In genomic region chr11:80462211-80462610, GRCh38 we compare ENCODE assay signal across 25 cellular contexts.
DNase-seq lines count a peak whose midpoint lies in the region; ATAC-seq, FAIRE-seq and TF ChIP-seq lines count a peak whose summit lies in the region.
"Had no signal": no experiment of that assay in that cellular context is flagged by ENCODE, and none has a peak within 500 bp of the region (broad histone marks: within the 10 kb centered on the region; RNA-seq: fewer than 3 reads in every experiment).

No MANE protein-coding gene starts in this region.

- peaks cover 21% of the 10 kb centered on the region for H3K9me3 Mint-ChIP-seq in CD4-positive, alpha-beta T cell
- H3K9me3 Mint-ChIP-seq in activated T-cell treated with anti-CD3 and anti-CD28 coated beads, Interleukin-2, amount 50 U/mL, for 4 hours, result peaks cover 20% of the 10 kb centered on the region

- TF ChIP-seq CTCF in Panc1 (IDR thresholded peaks at IDR 0.05), result no peak
- TF ChIP-seq CTCF in epithelial cell of proximal tubule (conservative IDR thresholded peaks at IDR 0.05; ENCODE audit: low read depth, low read length), result no peak
- no peak for TF ChIP-seq CTCF in CD4-positive, alpha-beta T cell (IDR thresholded peaks at IDR 0.05)

- H3K4me1 ChIP-seq in Panc1 (ENCODE audit: control insufficient read depth, insufficient read depth, low read length), result no peaks in the 10 kb centered on the region
- H3K4me1 ChIP-seq: HAP-1, parathyroid adenoma, SJCRH30 had no signal

- H3K9me3 ChIP-seq in Panc1 (ENCODE audit: control insufficient read depth, insufficient read depth, low read depth, low read length), result no peaks in the 10 kb centered on the region; the same call in 1 of the 2 replicates
- H3K9me3 ChIP-seq in CD4-positive, alpha-beta T cell (ENCODE audit: control insufficient read depth, low read length), result peaks cover 7% of the 10 kb centered on the region
- H3K9me3 ChIP-seq: HAP-1, SJCRH30, thoracic aorta had no signal

- DNase-seq in GM18507 (ENCODE audit: extremely low spot score, insufficient read length, low read depth), result peak; percentile 0
- no peak for DNase-seq in Panc1 (ENCODE audit: low read depth, low spot score)
- DNase-seq in epithelial cell of proximal tubule (ENCODE audit: low read depth), result peak; percentile 40
- DNase-seq in non-pigmented ciliary epithelial cell (ENCODE audit: low read depth), result peak; percentile 31
- no peak for DNase-seq in CD4-positive, alpha-beta T cell
- DNase-seq in activated T-cell treated with anti-CD3 and anti-CD28 coated beads, Interleukin-2, amount 50 U/mL, for 4 hours, result no peak
- no peak for DNase-seq in stimulated activated naive CD4-positive, alpha-beta T cell treated with Interleukin-2 at 50 U/mL for 16 hours (lab: John Stamatoyannopoulos, UW)
- DNase-seq: activated CD4-positive, alpha-beta T cell treated with anti-CD3 and anti-CD28 coated beads, Interleukin-2, amount 50 U/mL, for 1 hour; activated CD8-positive, alpha-beta memory T cell treated with anti-CD3 and anti-CD28 coated beads, Interleukin-2, amount 50 U/mL, for 4 hours; dorsolateral prefrontal cortex; left colon; NCI-H1105 treated with DMSO at 0.1 percent for 48 hours; NCI-H69; SJCRH30; stimulated activated CD4-positive, alpha-beta T cell treated with anti-CD3 and anti-CD28 coated beads, Interleukin-1b, Interleukin-23, amount 100 ng/mL, for 48 hours; stimulated activated naive B cell treated with anti-CD40 and anti-IgM and Interleukin-4, amounts not matched to agents 10 μg/mL and 1 μg/mL and 100 μg/mL, for 72 hours had no signal

- ATAC-seq in Panc1 (peak; percentile 65; the same call in 1 of the 2 replicates), GM19467 (IDR thresholded peaks at IDR 0.05; ENCODE audit: unreplicated experiment) (no peak)
- ATAC-seq in CD4-positive, alpha-beta T cell (ENCODE audit: poor library complexity), result no peak
- ATAC-seq in activated T-cell treated with anti-CD3 and anti-CD28 coated beads, Interleukin-2, amount 50 U/mL, for 4 hours, result no peak
- ATAC-seq: HepG2; left colon; natural killer cell treated with Interleukin-12 subunit alpha and Interleukin-12 subunit beta and Interleukin-15 and Interleukin-18, amount 100 ng/mL, for 72 hours; stimulated activated naive B cell treated with anti-CD40 and anti-IgM and Interleukin-4, amounts not matched to agents 10 μg/mL and 1 μg/mL and 100 μg/mL, for 72 hours had no signal

- intact Hi-C loops in Panc1 (cut with micrococcal nuclease; ENCODE audit: unreplicated experiment), result no loop called here
- intact Hi-C loops in CD4-positive, alpha-beta T cell (cut with DNase I, micrococcal nuclease), result no loop called here

- POLR2A ChIA-PET in Panc1 (lab: Charles Lee), result no interaction called here
- POLR2A ChIA-PET in CD4-positive, alpha-beta T cell (lab: Charles Lee), result no interaction called here

- no peak overlapping the region for H3K27ac ChIP-seq in Panc1 (ENCODE audit: low read length)
- H3K27ac ChIP-seq in CD4-positive, alpha-beta T cell (ENCODE audit: low read depth, low read length), result no peak overlapping the region
- H3K27ac ChIP-seq: cardiac muscle cell, dorsolateral prefrontal cortex, parathyroid adenoma, SJCRH30, thoracic aorta, VCaP had no signal

- no peaks in the 10 kb centered on the region for H3K27me3 ChIP-seq in Panc1 (ENCODE audit: control insufficient read depth, insufficient read depth, low read length)
- H3K27me3 ChIP-seq in CD4-positive, alpha-beta T cell (ENCODE audit: control insufficient read depth, insufficient read depth, low read length), result no peaks in the 10 kb centered on the region
- H3K27me3 ChIP-seq: cardiac muscle cell, SJCRH30 had no signal

- no peak for FAIRE-seq in GM18507 (lab: Jason Lieb, UNC)
- FAIRE-seq: HepG2 had no signal

- no peaks in the 10 kb centered on the region for H3K4me1 Mint-ChIP-seq in CD4-positive, alpha-beta T cell (ENCODE audit: low read depth)
- no peaks in the 10 kb centered on the region for H3K4me1 Mint-ChIP-seq in activated T-cell treated with anti-CD3 and anti-CD28 coated beads, Interleukin-2, amount 50 U/mL, for 4 hours (ENCODE audit: low read depth)
- H3K4me1 Mint-ChIP-seq: CD4-positive, alpha-beta memory T cell; stimulated activated naive B cell treated with anti-CD40 and anti-IgM and Interleukin-4, amounts not matched to agents 10 μg/mL and 1 μg/mL and 100 μg/mL, for 72 hours had no signal

- H3K36me3 Mint-ChIP-seq in CD4-positive, alpha-beta T cell (ENCODE audit: low read depth), result no peaks in the 10 kb centered on the region
- no peaks in the 10 kb centered on the region for H3K36me3 Mint-ChIP-seq in activated T-cell treated with anti-CD3 and anti-CD28 coated beads, Interleukin-2, amount 50 U/mL, for 4 hours (ENCODE audit: insufficient read depth)
- H3K36me3 Mint-ChIP-seq: CD4-positive, alpha-beta memory T cell; stimulated activated naive B cell treated with anti-CD40 and anti-IgM and Interleukin-4, amounts not matched to agents 10 μg/mL and 1 μg/mL and 100 μg/mL, for 72 hours had no signal

- H3K27me3 Mint-ChIP-seq in CD4-positive, alpha-beta T cell, result no peaks in the 10 kb centered on the region
- H3K27me3 Mint-ChIP-seq in activated T-cell treated with anti-CD3 and anti-CD28 coated beads, Interleukin-2, amount 50 U/mL, for 4 hours (ENCODE audit: low read depth), result no peaks in the 10 kb centered on the region
- H3K27me3 Mint-ChIP-seq: CD4-positive, alpha-beta memory T cell; natural killer cell treated with Interleukin-12 subunit alpha and Interleukin-12 subunit beta and Interleukin-15 and Interleukin-18, amount 100 ng/mL, for 72 hours; stimulated activated naive B cell treated with anti-CD40 and anti-IgM and Interleukin-4, amounts not matched to agents 10 μg/mL and 1 μg/mL and 100 μg/mL, for 72 hours had no signal

- in situ Hi-C loops in Panc1 (cut with HindIII; ENCODE audit: low pct_unique_long_range_greater_than_20kb, low sequenced_read_pairs), result no loop called here

- H3K4me3 ChIP-seq in Panc1 (ENCODE audit: low read depth in 2 of 2, low read length in 2 of 2), result no peak overlapping the region
- H3K4me3 ChIP-seq in epithelial cell of proximal tubule (ENCODE audit: low read depth, low read length), result no peak overlapping the region
- H3K4me3 ChIP-seq: cardiac muscle cell, dorsolateral prefrontal cortex, HAP-1, SJCRH30, thoracic aorta had no signal

- H3K27ac Mint-ChIP-seq in CD4-positive, alpha-beta T cell, result no peak overlapping the region
- H3K27ac Mint-ChIP-seq: CD4-positive, alpha-beta memory T cell; natural killer cell treated with Interleukin-12 subunit alpha and Interleukin-12 subunit beta and Interleukin-15 and Interleukin-18, amount 100 ng/mL, for 72 hours; stimulated activated naive B cell treated with anti-CD40 and anti-IgM and Interleukin-4, amounts not matched to agents 10 μg/mL and 1 μg/mL and 100 μg/mL, for 72 hours had no signal

- no peak overlapping the region for H3K4me3 Mint-ChIP-seq in CD4-positive, alpha-beta T cell
- H3K4me3 Mint-ChIP-seq in activated T-cell treated with anti-CD3 and anti-CD28 coated beads, Interleukin-2, amount 50 U/mL, for 4 hours, result no peak overlapping the region
- H3K4me3 Mint-ChIP-seq: CD4-positive, alpha-beta memory T cell; natural killer cell treated with Interleukin-12 subunit alpha and Interleukin-12 subunit beta and Interleukin-15 and Interleukin-18, amount 100 ng/mL, for 72 hours; stimulated activated naive B cell treated with anti-CD40 and anti-IgM and Interleukin-4, amounts not matched to agents 10 μg/mL and 1 μg/mL and 100 μg/mL, for 72 hours had no signal

- H3K36me3 ChIP-seq in Panc1 (ENCODE audit: control insufficient read depth, insufficient read depth, low read length), result no peaks in the 10 kb centered on the region
- H3K36me3 ChIP-seq: cardiac muscle cell, HAP-1, SJCRH30, thoracic aorta had no signal

- no TSS peak for BruUV-seq in Panc1 (replicated peaks; lab: Mats Ljungman, UMichigan)

- CTCF ChIA-PET in Panc1 (lab: Charles Lee), result no interaction called here
- CTCF ChIA-PET in CD4-positive, alpha-beta T cell (lab: Charles Lee), result no interaction called here

Comparison
In these comparisons a context has a peak if more than half of its experiments do, and no peak if none do; other contexts are left out.
1. DNase-seq: peak in GM18507 (single experiment), epithelial cell of proximal tubule (single experiment) and non-pigmented ciliary epithelial cell (single experiment); none in Panc1 (single experiment), CD4-positive, alpha-beta T cell (0 of 10), activated T-cell treated with anti-CD3 and anti-CD28 coated beads, Interleukin-2, amount 50 U/mL, for 4 hours (single experiment) and stimulated activated naive CD4-positive, alpha-beta T cell treated with Interleukin-2 at 50 U/mL for 16 hours (single experiment).